ENCODE assay signal across 13 cellular contexts in the genomic region with DNA sequence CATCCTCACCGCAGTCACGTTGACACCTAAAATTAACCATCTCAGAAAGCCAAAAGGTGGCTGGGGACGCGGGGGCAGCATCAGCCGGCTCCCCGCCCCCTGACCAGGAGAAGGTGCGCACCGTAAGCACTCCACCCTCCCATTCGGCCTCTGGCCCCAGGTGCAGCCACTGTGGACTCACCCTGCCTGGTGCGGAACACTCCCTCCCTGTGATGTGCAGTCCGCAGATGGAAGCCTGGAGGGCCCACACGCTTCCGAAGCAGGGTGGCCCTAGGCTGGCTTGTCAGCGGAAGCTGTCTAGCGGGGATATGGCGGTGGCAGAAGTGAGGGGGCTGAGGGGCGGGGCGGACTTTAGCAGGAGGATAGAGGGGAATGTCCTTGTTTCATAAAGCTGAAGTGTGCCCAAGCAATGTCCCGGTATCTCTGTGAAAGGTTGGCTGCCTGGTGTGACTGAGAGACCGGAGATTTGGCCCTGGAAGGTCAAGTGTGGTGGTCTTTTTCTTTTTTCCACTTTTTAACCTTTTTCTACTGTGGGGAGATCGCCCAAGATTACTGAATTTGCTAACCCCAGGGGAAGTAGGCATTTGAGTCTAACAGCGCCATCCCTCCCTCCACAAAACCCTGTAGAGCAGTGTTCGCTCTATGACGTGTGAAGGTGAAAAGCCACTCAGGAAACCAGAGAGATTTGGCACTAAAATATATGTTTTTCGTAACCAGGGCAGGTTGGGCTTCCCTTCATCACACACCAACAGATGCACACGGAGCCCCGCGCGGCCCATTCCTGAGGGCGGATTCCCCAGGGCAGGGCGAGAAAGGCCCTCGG.
A peak's percentile ranks its signal among the peaks of the same experiment; 100 is the strongest.
DNase-seq lines count a peak whose midpoint lies in the region; ATAC-seq and TF ChIP-seq lines count a peak whose summit lies in the region.
"Had no signal": no experiment of that assay in that cellular context is flagged by ENCODE, and none has a peak within 500 bp of the region (broad histone marks: within the 10 kb centered on the region; RNA-seq: fewer than 3 reads in every experiment).

No MANE protein-coding gene starts in this region.

- no peaks in the 10 kb centered on the region for H3K36me3 ChIP-seq in left lung
- H3K36me3 ChIP-seq: Peyer's patch, right lobe of liver had no signal

- CTCF ChIA-PET in WTC11 (lab: Charles Lee) = interaction anchor here (0.6 to 2.4 kb wide), 14 partner anchors 9 to 626 kb away, joined by 3 to 19 read pairs (median 4); no protein-coding TSS in a partner anchor

- ATAC-seq in WTC11 (no peak), left lung (no peak), HG02884 (IDR thresholded peaks at IDR 0.05; ENCODE audit: unreplicated experiment) (no peak)
- peak; percentile 12 for ATAC-seq in stimulated activated effector memory CD8-positive, alpha-beta T cell treated with anti-CD3 and anti-CD28 coated beads, Interleukin-12 subunit alpha, Interleukin-12 subunit beta, amount 100 ng/mL, for 72 hours

- no peak overlapping the region for H3K4me3 Mint-ChIP-seq in activated CD4-positive, alpha-beta T cell treated with anti-CD3 and anti-CD28 coated beads, Interleukin-2, amount 10 ng/mL, durations not matched to agents 24 days and 14 days
- H3K4me3 Mint-ChIP-seq in WTC11 = peak overlapping the region; percentile 41
- peak overlapping the region; percentile 65 for H3K4me3 Mint-ChIP-seq in stimulated activated effector memory CD8-positive, alpha-beta T cell treated with anti-CD3 and anti-CD28 coated beads, Interleukin-12 subunit alpha, Interleukin-12 subunit beta, amount 100 ng/mL, for 72 hours
- H3K4me3 Mint-ChIP-seq: activated CD4-positive, alpha-beta T cell treated with anti-CD3 and anti-CD28 coated beads for 36 hours had no signal

- peaks cover 4% of the 10 kb centered on the region for H3K4me1 Mint-ChIP-seq in activated CD4-positive, alpha-beta T cell treated with anti-CD3 and anti-CD28 coated beads, Interleukin-2, amount 10 ng/mL, durations not matched to agents 24 days and 14 days
- H3K4me1 Mint-ChIP-seq in WTC11 = peaks cover 17% of the 10 kb centered on the region
- peaks cover 28% of the 10 kb centered on the region for H3K4me1 Mint-ChIP-seq in stimulated activated effector memory CD8-positive, alpha-beta T cell treated with anti-CD3 and anti-CD28 coated beads, Interleukin-12 subunit alpha, Interleukin-12 subunit beta, amount 100 ng/mL, for 72 hours

- H3K27me3 ChIP-seq in left lung = peaks cover 0 to 10% of the 10 kb centered on the region in 2 donors
- H3K27me3 ChIP-seq: Peyer's patch, right lobe of liver had no signal

- TF ChIP-seq CTCF in WTC11 (IDR thresholded peaks at IDR 0.05) = no peak
- no peak for TF ChIP-seq CTCF in left lung (IDR thresholded peaks at IDR 0.05)

- H3K4me3 ChIP-seq in left lung = peak overlapping the region; percentile 10 to 14

- H3K9me3 Mint-ChIP-seq in activated CD4-positive, alpha-beta T cell treated with anti-CD3 and anti-CD28 coated beads, Interleukin-2, amount 10 ng/mL, durations not matched to agents 24 days and 14 days = no peaks in the 10 kb centered on the region
- H3K9me3 Mint-ChIP-seq in WTC11 = peaks cover under 1% of the 10 kb centered on the region; the same call in 1 of the 2 replicates
- H3K9me3 Mint-ChIP-seq in stimulated activated effector memory CD8-positive, alpha-beta T cell treated with anti-CD3 and anti-CD28 coated beads, Interleukin-12 subunit alpha, Interleukin-12 subunit beta, amount 100 ng/mL, for 72 hours = peaks cover 5% of the 10 kb centered on the region

- H3K4me1 ChIP-seq in left lung = peaks cover 5 to 10% of the 10 kb centered on the region in 2 donors

- no peak overlapping the region for H3K27ac ChIP-seq in left lung
- H3K27ac ChIP-seq: 22Rv1, right lobe of liver had no signal

- DNase-seq in activated CD4-positive, alpha-beta T cell treated with anti-CD3 and anti-CD28 coated beads, Interleukin-2, amount 10 ng/mL, durations not matched to agents 24 days and 14 days = peak; percentile 44
- DNase-seq in activated CD4-positive, alpha-beta T cell treated with anti-CD3 and anti-CD28 coated beads, Interleukin-2, amount 50 U/mL, for 1 hour = no peak
- DNase-seq in WTC11 (ENCODE audit: low spot score) (no peak), left lung (no peak), NCI-H2029 treated with DMSO at 0.1 percent for 48 hours (lab: John Stamatoyannopoulos, UW) (no peak), LoVo (ENCODE audit: low spot score) (no peak)
- no peak for DNase-seq in stimulated activated effector memory CD8-positive, alpha-beta T cell treated with anti-CD3 and anti-CD28 coated beads, Interleukin-12 subunit alpha, Interleukin-12 subunit beta, amount 100 ng/mL, for 72 hours (ENCODE audit: low spot score in 2 of 2)
- DNase-seq: NCI-H1092 treated with DMSO at 0.1 percent for 48 hours had no signal

- POLR2A ChIA-PET in WTC11 (lab: Charles Lee) = interaction anchor here (0.6 kb wide), 1 partner anchor 929 kb away, joined by 5 read pairs; no protein-coding TSS in a partner anchor

- intact Hi-C loops in activated CD4-positive, alpha-beta T cell treated with anti-CD3 and anti-CD28 coated beads, Interleukin-2, amount 10 ng/mL, durations not matched to agents 24 days and 14 days (cut with micrococcal nuclease) = no loop called here
- intact Hi-C loops in left lung (cut with DNase I) = loop anchor here in 1 of 2 donors (10.0 kb wide), 1 partner anchor 635 kb away; no protein-coding TSS in a partner anchor

- H3K9me3 ChIP-seq in left lung = no peaks in the 10 kb centered on the region
- H3K9me3 ChIP-seq: Peyer's patch, right lobe of liver had no signal

- H3K27ac Mint-ChIP-seq in activated CD4-positive, alpha-beta T cell treated with anti-CD3 and anti-CD28 coated beads, Interleukin-2, amount 10 ng/mL, durations not matched to agents 24 days and 14 days = no peak overlapping the region
- H3K27ac Mint-ChIP-seq in WTC11 = no peak overlapping the region
- peak overlapping the region; percentile 43 for H3K27ac Mint-ChIP-seq in stimulated activated effector memory CD8-positive, alpha-beta T cell treated with anti-CD3 and anti-CD28 coated beads, Interleukin-12 subunit alpha, Interleukin-12 subunit beta, amount 100 ng/mL, for 72 hours
- H3K27ac Mint-ChIP-seq: activated CD4-positive, alpha-beta T cell treated with anti-CD3 and anti-CD28 coated beads for 36 hours had no signal

- no peaks in the 10 kb centered on the region for H3K36me3 Mint-ChIP-seq in activated CD4-positive, alpha-beta T cell treated with anti-CD3 and anti-CD28 coated beads, Interleukin-2, amount 10 ng/mL, durations not matched to agents 24 days and 14 days (ENCODE audit: low read depth)
- H3K36me3 Mint-ChIP-seq in WTC11 = no peaks in the 10 kb centered on the region
- H3K36me3 Mint-ChIP-seq in stimulated activated effector memory CD8-positive, alpha-beta T cell treated with anti-CD3 and anti-CD28 coated beads, Interleukin-12 subunit alpha, Interleukin-12 subunit beta, amount 100 ng/mL, for 72 hours = no peaks in the 10 kb centered on the region

- peaks cover 4% of the 10 kb centered on the region for H3K27me3 Mint-ChIP-seq in activated CD4-positive, alpha-beta T cell treated with anti-CD3 and anti-CD28 coated beads, Interleukin-2, amount 10 ng/mL, durations not matched to agents 24 days and 14 days
- peaks cover 32% of the 10 kb centered on the region for H3K27me3 Mint-ChIP-seq in WTC11 (ENCODE audit: low read depth)

TF ChIP-seq in WTC11, 78 proteins besides CTCF, POLR2A, EP300 and RAD21 (continues in another document):
- no peak for TF ChIP-seq MLX (CRISPR knock-in tag; IDR thresholded peaks at IDR 0.05)
- TF ChIP-seq, protein P1, sequence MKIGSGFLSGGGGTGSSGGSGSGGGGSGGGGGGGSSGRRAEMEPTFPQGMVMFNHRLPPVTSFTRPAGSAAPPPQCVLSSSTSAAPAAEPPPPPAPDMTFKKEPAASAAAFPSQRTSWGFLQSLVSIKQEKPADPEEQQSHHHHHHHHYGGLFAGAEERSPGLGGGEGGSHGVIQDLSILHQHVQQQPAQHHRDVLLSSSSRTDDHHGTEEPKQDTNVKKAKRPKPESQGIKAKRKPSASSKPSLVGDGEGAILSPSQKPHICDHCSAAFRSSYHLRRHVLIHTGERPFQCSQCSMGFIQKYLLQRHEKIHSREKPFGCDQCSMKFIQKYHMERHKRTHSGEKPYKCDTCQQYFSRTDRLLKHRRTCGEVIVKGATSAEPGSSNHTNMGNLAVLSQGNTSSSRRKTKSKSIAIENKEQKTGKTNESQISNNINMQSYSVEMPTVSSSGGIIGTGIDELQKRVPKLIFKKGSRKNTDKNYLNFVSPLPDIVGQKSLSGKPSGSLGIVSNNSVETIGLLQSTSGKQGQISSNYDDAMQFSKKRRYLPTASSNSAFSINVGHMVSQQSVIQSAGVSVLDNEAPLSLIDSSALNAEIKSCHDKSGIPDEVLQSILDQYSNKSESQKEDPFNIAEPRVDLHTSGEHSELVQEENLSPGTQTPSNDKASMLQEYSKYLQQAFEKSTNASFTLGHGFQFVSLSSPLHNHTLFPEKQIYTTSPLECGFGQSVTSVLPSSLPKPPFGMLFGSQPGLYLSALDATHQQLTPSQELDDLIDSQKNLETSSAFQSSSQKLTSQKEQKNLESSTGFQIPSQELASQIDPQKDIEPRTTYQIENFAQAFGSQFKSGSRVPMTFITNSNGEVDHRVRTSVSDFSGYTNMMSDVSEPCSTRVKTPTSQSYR (CRISPR knock-in tag; IDR thresholded peaks at IDR 0.05) = no peak
- TF ChIP-seq, protein P2, sequence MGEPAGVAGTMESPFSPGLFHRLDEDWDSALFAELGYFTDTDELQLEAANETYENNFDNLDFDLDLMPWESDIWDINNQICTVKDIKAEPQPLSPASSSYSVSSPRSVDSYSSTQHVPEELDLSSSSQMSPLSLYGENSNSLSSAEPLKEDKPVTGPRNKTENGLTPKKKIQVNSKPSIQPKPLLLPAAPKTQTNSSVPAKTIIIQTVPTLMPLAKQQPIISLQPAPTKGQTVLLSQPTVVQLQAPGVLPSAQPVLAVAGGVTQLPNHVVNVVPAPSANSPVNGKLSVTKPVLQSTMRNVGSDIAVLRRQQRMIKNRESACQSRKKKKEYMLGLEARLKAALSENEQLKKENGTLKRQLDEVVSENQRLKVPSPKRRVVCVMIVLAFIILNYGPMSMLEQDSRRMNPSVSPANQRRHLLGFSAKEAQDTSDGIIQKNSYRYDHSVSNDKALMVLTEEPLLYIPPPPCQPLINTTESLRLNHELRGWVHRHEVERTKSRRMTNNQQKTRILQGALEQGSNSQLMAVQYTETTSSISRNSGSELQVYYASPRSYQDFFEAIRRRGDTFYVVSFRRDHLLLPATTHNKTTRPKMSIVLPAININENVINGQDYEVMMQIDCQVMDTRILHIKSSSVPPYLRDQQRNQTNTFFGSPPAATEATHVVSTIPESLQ (CRISPR knock-in tag; IDR thresholded peaks at IDR 0.05) = no peak
